In the genomic region with DNA sequence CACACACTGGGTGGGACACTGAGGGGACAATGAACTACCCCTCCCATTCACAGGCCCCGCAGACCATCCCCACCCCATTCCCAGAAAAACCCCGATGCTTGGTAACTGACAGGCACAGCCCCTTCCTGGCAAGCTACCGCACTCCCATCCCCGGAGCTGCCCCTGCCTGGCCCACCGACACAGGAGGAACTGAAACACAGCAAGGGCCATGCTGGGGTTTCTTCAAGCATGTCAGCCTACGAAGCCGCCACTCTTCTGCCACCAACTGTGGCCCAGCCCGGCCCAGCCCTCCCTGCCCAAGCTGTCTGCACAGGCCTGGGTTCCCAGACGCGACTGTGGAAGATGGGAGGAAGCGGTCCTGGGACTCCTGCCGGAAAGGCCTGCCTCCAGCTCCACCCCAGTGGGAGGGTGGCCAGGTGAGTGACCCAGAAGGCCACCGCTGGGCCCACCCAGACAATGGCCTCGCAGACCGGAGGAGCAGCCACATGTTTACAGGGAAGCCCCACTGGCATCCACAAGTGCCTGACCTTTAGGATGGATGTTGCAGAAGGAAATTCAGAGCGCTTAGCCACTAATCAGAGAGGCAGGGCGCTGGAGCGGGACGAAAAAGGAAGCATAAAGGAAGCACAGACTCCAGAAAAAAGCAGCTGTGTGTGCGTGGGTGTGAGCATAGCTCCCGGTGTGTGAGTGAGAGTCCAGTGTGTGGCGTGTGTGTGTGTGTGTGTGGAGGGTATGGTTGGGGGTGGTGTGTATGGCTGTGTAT, we compare ENCODE assay signal across 8 cellular contexts.
DNase-seq lines count a peak whose midpoint lies in the region; ATAC-seq and TF ChIP-seq lines count a peak whose summit lies in the region.

No MANE protein-coding gene starts in this region.

- peaks cover 57% of the 10 kb centered on the region for H3K36me3 ChIP-seq in OCI-LY1 (ENCODE audit: insufficient read depth, low read length)
- no peaks in the 10 kb centered on the region for H3K36me3 ChIP-seq in effector memory CD4-positive, alpha-beta T cell (ENCODE audit: control insufficient read depth, insufficient read depth, low read length)
- peaks cover under 1% of the 10 kb centered on the region for H3K36me3 ChIP-seq in rectal smooth muscle tissue (ENCODE audit: control insufficient read depth, insufficient read depth, low read length)

- H3K9me3 ChIP-seq in OCI-LY1 (ENCODE audit: low read length): no peaks in the 10 kb centered on the region
- H3K9me3 ChIP-seq in effector memory CD4-positive, alpha-beta T cell (ENCODE audit: control insufficient read depth, low read length): no peaks in the 10 kb centered on the region

- ATAC-seq in HG03196 (IDR thresholded peaks at IDR 0.05; ENCODE audit: unreplicated experiment): no peak

- H4K20me1 ChIP-seq in OCI-LY1 (ENCODE audit: insufficient read depth, low read length): no peaks in the 10 kb centered on the region

- H3K4me1 ChIP-seq in OCI-LY1 (ENCODE audit: insufficient read depth, low read length, severe bottlenecking) (peaks cover 69% of the 10 kb centered on the region), rectal smooth muscle tissue (ENCODE audit: control insufficient read depth, insufficient read depth, low read length) (no peaks in the 10 kb centered on the region)
- H3K4me1 ChIP-seq in effector memory CD4-positive, alpha-beta T cell (ENCODE audit: control insufficient read depth, insufficient read depth, low read length, poor library complexity, severe bottlenecking): peaks cover 65% of the 10 kb centered on the region

- H3F3A ChIP-seq in OCI-LY1 (ENCODE audit: insufficient read depth, low read length): peaks cover 9% of the 10 kb centered on the region; the same call in 1 of the 2 replicates

- TF ChIP-seq CTCF in OCI-LY1 (IDR thresholded peaks at IDR 0.05; ENCODE audit: low read length): no peak

- H3K27me3 ChIP-seq in OCI-LY1 (ENCODE audit: insufficient read depth, low read length) (no peaks in the 10 kb centered on the region), rectal smooth muscle tissue (ENCODE audit: control insufficient read depth, insufficient read depth, low read length) (no peaks in the 10 kb centered on the region)
- no peaks in the 10 kb centered on the region for H3K27me3 ChIP-seq in effector memory CD4-positive, alpha-beta T cell (replicated peaks; ENCODE audit: control insufficient read depth, insufficient read depth, low read length, poor library complexity, severe bottlenecking)

- peak overlapping the region; percentile 98 for H3K27ac ChIP-seq in OCI-LY1 (ENCODE audit: low read depth, low read length, poor library complexity, severe bottlenecking)
- peak overlapping the region; percentile 99 for H3K27ac ChIP-seq in effector memory CD4-positive, alpha-beta T cell (ENCODE audit: insufficient read depth, low read length, poor library complexity, severe bottlenecking)
- H3K27ac ChIP-seq in rectal smooth muscle tissue (ENCODE audit: low read depth, low read length): peak overlapping the region; percentile 19

- DNase-seq in stimulated activated CD4-positive, alpha-beta T cell treated with anti-CD3 and anti-CD28 coated beads, Interleukin-15, amount 100 ng/mL, for 24 hours: peak; percentile 52
- DNase-seq in stimulated activated CD4-positive, alpha-beta T cell treated with anti-CD3 and anti-CD28 coated beads, Interleukin-2, amount 100 ng/mL, for 48 hours: no peak
- no peak for DNase-seq in effector memory CD4-positive, alpha-beta T cell
- DNase-seq in activated CD4-positive, CD25-positive, alpha-beta regulatory T cell treated with anti-CD3 and anti-CD28 coated beads, Interleukin-2, amount 50 U/mL, for 72 hours: no peak
- DNase-seq in globus pallidus (ENCODE audit: low spot score): no peak

- peak overlapping the region; percentile 60 for H3K4me3 ChIP-seq in OCI-LY1 (ENCODE audit: low read depth, low read length, poor library complexity, severe bottlenecking)
- peak overlapping the region; percentile 35 for H3K4me3 ChIP-seq in effector memory CD4-positive, alpha-beta T cell (ENCODE audit: insufficient read depth, low read depth, low read length, poor library complexity, severe bottlenecking)
- H3K4me3 ChIP-seq in rectal smooth muscle tissue (ENCODE audit: low read length): peak overlapping the region; percentile 7

- H2AFZ ChIP-seq in OCI-LY1 (ENCODE audit: low read length): no peak overlapping the region

- peak overlapping the region; percentile 81 for H3K9ac ChIP-seq in OCI-LY1 (ENCODE audit: low read length)
- H3K9ac ChIP-seq in rectal smooth muscle tissue (ENCODE audit: low read length): peak overlapping the region; percentile 2

- peaks cover 10% of the 10 kb centered on the region; the same call in 1 of the 2 replicates for H3K79me2 ChIP-seq in OCI-LY1 (ENCODE audit: insufficient read depth, low read length)

- H3K9me2 ChIP-seq in OCI-LY1 (ENCODE audit: low read depth, low read length): no peaks in the 10 kb centered on the region

- peak overlapping the region; percentile 89 for H3K4me2 ChIP-seq in OCI-LY1 (ENCODE audit: low read length)

Comparison
In these comparisons a context has a peak if more than half of its experiments do, and no peak if none do; other contexts are left out.
1. H3K27ac ChIP-seq: peak in every context shown above with its lines; median percentile 99 in effector memory CD4-positive, alpha-beta T cell; 98 in OCI-LY1; 19 in rectal smooth muscle tissue.
2. H3K4me3 ChIP-seq: peak in every context shown above with its lines; median percentile 60 in OCI-LY1; 35 in effector memory CD4-positive, alpha-beta T cell; 7 in rectal smooth muscle tissue.